27 cellular contexts compared by ENCODE assay signal in the genomic region with DNA sequence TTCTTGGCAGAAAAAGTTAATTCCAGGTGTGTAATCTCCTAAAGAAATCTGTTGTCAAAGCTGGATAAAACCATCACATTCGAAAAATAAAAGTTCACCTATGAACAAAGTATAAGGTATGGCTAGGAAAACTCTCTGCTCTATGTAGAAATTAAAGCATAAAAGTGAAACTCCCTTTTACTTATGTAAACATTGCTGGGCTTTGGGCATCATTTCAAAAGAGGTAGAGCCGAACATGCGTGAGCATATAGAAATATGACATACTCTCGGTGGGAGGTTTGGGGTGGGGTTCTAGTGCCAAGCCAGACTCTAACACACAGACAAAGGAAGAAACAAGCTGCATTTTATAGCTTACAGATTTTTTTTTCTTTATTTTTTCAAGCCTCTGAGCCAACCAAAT.
A peak's percentile ranks its signal among the peaks of the same experiment; 100 is the strongest.
DNase-seq lines count a peak whose midpoint lies in the region; ATAC-seq, FAIRE-seq and TF ChIP-seq lines count a peak whose summit lies in the region.
"Had no signal": no experiment of that assay in that cellular context is flagged by ENCODE, and none has a peak within 500 bp of the region (broad histone marks: within the 10 kb centered on the region; RNA-seq: fewer than 3 reads in every experiment).

No MANE protein-coding gene starts in this region.

- no peaks in the 10 kb centered on the region for H3K79me2 ChIP-seq in astrocyte (ENCODE audit: insufficient read depth, low read length)

- no peak overlapping the region for H3K4me3 Mint-ChIP-seq in astrocyte (ENCODE audit: unreplicated experiment)
- H3K4me3 Mint-ChIP-seq: activated naive CD8-positive, alpha-beta T cell; CD8-positive, alpha-beta memory T cell; central memory CD8-positive, alpha-beta T cell; naive B cell had no signal

- peak overlapping the region; percentile 34 for H3K27ac Mint-ChIP-seq in astrocyte (ENCODE audit: unreplicated experiment)
- H3K27ac Mint-ChIP-seq: activated naive CD8-positive, alpha-beta T cell; CD8-positive, alpha-beta memory T cell; naive B cell had no signal

- H3K4me2 ChIP-seq in astrocyte (ENCODE audit: low read length): no peak overlapping the region
- H3K4me2 ChIP-seq: smooth muscle cell had no signal

- intact Hi-C loops in mucosa of descending colon (cut with DNase I, micrococcal nuclease): no loop called here
- intact Hi-C loops in lower leg skin (cut with DNase I; ENCODE audit: low total_unique reads): no loop called here

- H3K4me1 Mint-ChIP-seq in astrocyte (ENCODE audit: low read depth, unreplicated experiment): no peaks in the 10 kb centered on the region
- H3K4me1 Mint-ChIP-seq: CD8-positive, alpha-beta memory T cell; central memory CD8-positive, alpha-beta T cell; naive B cell had no signal

- no peaks in the 10 kb centered on the region for H3K9me3 ChIP-seq in astrocyte (ENCODE audit: insufficient read depth, low read depth, low read length)
- no peaks in the 10 kb centered on the region for H3K9me3 ChIP-seq in mucosa of descending colon
- H3K9me3 ChIP-seq: ascending aorta had no signal

- TF ChIP-seq CTCF in astrocyte (IDR thresholded peaks at IDR 0.05; ENCODE audit: insufficient read depth, low read depth, low read length): no peak
- no peak for TF ChIP-seq CTCF in mucosa of descending colon (IDR thresholded peaks at IDR 0.05)
- no peak for TF ChIP-seq CTCF in lower leg skin (IDR thresholded peaks at IDR 0.05)

- H3K4me1 ChIP-seq in astrocyte (ENCODE audit: insufficient read depth, low read length) (no peaks in the 10 kb centered on the region), mucosa of descending colon (ENCODE audit: low read depth) (no peaks in the 10 kb centered on the region)
- H3K4me1 ChIP-seq: ascending aorta had no signal

- no peak for TF ChIP-seq POLR2A in lower leg skin (IDR thresholded peaks at IDR 0.05)

- H3K9ac ChIP-seq in astrocyte (ENCODE audit: low read length): no peak overlapping the region

- H3K36me3 Mint-ChIP-seq in astrocyte (ENCODE audit: low read depth, unreplicated experiment): no peaks in the 10 kb centered on the region
- H3K36me3 Mint-ChIP-seq: activated naive CD8-positive, alpha-beta T cell; CD8-positive, alpha-beta memory T cell; naive B cell had no signal

- peak; percentile 63 for ATAC-seq in mucosa of descending colon

- H3K27me3 ChIP-seq in astrocyte (ENCODE audit: insufficient read depth, low read length): no peaks in the 10 kb centered on the region
- H3K27me3 ChIP-seq: ascending aorta had no signal

- H3K27ac ChIP-seq in astrocyte (ENCODE audit: low read depth, low read length): no peak overlapping the region
- H3K27ac ChIP-seq: ascending aorta had no signal

- H3K36me3 ChIP-seq in astrocyte (ENCODE audit: insufficient read depth, low read length) (no peaks in the 10 kb centered on the region), mucosa of descending colon (ENCODE audit: low read depth) (no peaks in the 10 kb centered on the region)
- H3K36me3 ChIP-seq: ascending aorta had no signal

- H3K9me3 Mint-ChIP-seq in astrocyte (ENCODE audit: unreplicated experiment): no peaks in the 10 kb centered on the region

- no peak overlapping the region for H2AFZ ChIP-seq in astrocyte (ENCODE audit: low read depth, low read length)

- H3K4me3 ChIP-seq in astrocyte (ENCODE audit: insufficient read depth, low read depth, low read length) (no peak overlapping the region), mucosa of descending colon (no peak overlapping the region), lower leg skin (ENCODE audit: low read depth, poor library complexity, severe bottlenecking) (no peak overlapping the region)
- H3K4me3 ChIP-seq: ascending aorta, smooth muscle cell had no signal

- H3K27me3 Mint-ChIP-seq in astrocyte (ENCODE audit: low read depth, unreplicated experiment): no peaks in the 10 kb centered on the region
- H3K27me3 Mint-ChIP-seq: activated naive CD8-positive, alpha-beta T cell; central memory CD8-positive, alpha-beta T cell; naive B cell had no signal

- 26 to 28% methylated on average over 4 of the region's 4 CpGs for WGBS in lower leg skin, 2 donors

- DNase-seq in DMS79 treated with DMSO at 0.1 percent for 48 hours (lab: John Stamatoyannopoulos, UW) (peak; percentile 55), DMS79 (lab: John Stamatoyannopoulos, UW) (no peak), NCI-H2171 (lab: John Stamatoyannopoulos, UW) (peak; percentile 2), astrocyte (ENCODE audit: low read depth) (no peak), mucosa of descending colon (peak in 1 of 3 donors; percentile 9), NCI-H128 (lab: John Stamatoyannopoulos, UW; ENCODE audit: unreplicated experiment) (no peak), lower leg skin (ENCODE audit: low spot score in 2 of 2) (no peak), A172 (ENCODE audit: low spot score) (no peak)
- DNase-seq: activated CD4-positive, alpha-beta T cell treated with anti-CD3 and anti-CD28 coated beads, Interleukin-2, amount 50 U/mL, for 4 hours; activated CD4-positive, CD25-positive, alpha-beta regulatory T cell; activated CD8-positive, alpha-beta memory T cell treated with anti-CD3 and anti-CD28 coated beads, Interleukin-2, amount 50 U/mL, for 4 hours; CD8-positive, alpha-beta memory T cell; dermis blood vessel endothelial cell; DND-41; head of caudate nucleus; KG1; mesendoderm; naive B cell; stimulated activated CD4-positive, alpha-beta T cell treated with anti-CD3 and anti-CD28 coated beads, Interleukin-2, amount 100 ng/mL, for 24 hours; SW 1271 had no signal

- no peak for FAIRE-seq in astrocyte (lab: Jason Lieb, UNC)
- FAIRE-seq: A204.1, endometrium, H54 had no signal

- no peaks in the 10 kb centered on the region for H4K20me1 ChIP-seq in astrocyte (ENCODE audit: insufficient read depth, low read length)

Comparison
In these comparisons a context has a peak if more than half of its experiments do, and no peak if none do; other contexts are left out.
1. DNase-seq: peak in DMS79 treated with DMSO at 0.1 percent for 48 hours (single experiment) and NCI-H2171 (single experiment); none in DMS79 (single experiment), astrocyte (single experiment), NCI-H128 (single experiment), lower leg skin (0 of 2) and A172 (single experiment).